ENCODE assay signal across 14 cellular contexts in the genomic region with DNA sequence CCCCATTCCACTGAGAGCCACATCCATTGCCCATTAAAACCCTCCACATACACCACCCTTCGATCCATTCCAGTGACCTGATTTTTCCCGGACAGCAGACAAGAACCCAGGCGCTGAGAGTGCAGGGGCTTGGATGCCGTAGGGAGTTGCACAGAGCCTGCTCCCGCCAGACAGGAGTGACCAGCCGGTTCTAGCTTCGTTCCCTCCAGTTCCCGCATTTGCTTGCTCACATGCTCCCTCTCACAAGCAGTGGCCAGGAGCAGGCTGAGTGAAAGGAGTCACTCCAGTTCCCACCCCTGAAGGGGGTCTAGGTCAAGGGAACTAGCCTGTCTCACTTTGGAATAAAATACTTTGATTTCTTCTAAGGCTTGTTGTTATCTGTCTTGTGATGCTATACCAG.
"Had no signal": no experiment of that assay in that cellular context is flagged by ENCODE, and none has a peak within 500 bp of the region (broad histone marks: within the 10 kb centered on the region; RNA-seq: fewer than 3 reads in every experiment).

No MANE protein-coding gene starts in this region.

- H3K36me3 Mint-ChIP-seq: stimulated activated memory B cell treated with anti-CD40 and anti-IgM and Interleukin-4, amounts not matched to agents 10 μg/mL and 1 μg/mL and 100 μg/mL, for 72 hours had no signal

- DNase-seq: activated gamma-delta T cell; activated T-cell treated with anti-CD3 and anti-CD28 coated beads, Interleukin-2, amount 50 U/mL, for 1 hour; aorta; dermis blood vessel endothelial cell; hippocampal formation; midbrain; posterior cingulate gyrus; retina; SW 1271; tibial artery; uterus had no signal

- H3K36me3 ChIP-seq: tibial artery, uterus had no signal

- H3K27ac ChIP-seq: tibial artery, uterus had no signal

- H3K4me3 Mint-ChIP-seq: stimulated activated memory B cell treated with anti-CD40 and anti-IgM and Interleukin-4, amounts not matched to agents 10 μg/mL and 1 μg/mL and 100 μg/mL, for 72 hours had no signal

- ATAC-seq: left lobe of liver; stimulated activated memory B cell treated with anti-CD40 and anti-IgM and Interleukin-4, amounts not matched to agents 10 μg/mL and 1 μg/mL and 100 μg/mL, for 72 hours had no signal

- H3K4me1 ChIP-seq: uterus had no signal

- H3K27me3 ChIP-seq: tibial artery, uterus had no signal

- H3K9me3 ChIP-seq: uterus had no signal

- H3K9me3 Mint-ChIP-seq: T-helper 2 cell treated with Interferon-gamma antibody and Interleukin-4, amounts not matched to agents 5 μg/mL and 100 μg/mL, for 36 hours had no signal

- H3K27ac Mint-ChIP-seq: stimulated activated memory B cell treated with anti-CD40 and anti-IgM and Interleukin-4, amounts not matched to agents 10 μg/mL and 1 μg/mL and 100 μg/mL, for 72 hours had no signal

- H3K4me3 ChIP-seq: tibial artery, uterus had no signal

- H3K4me1 Mint-ChIP-seq: stimulated activated memory B cell treated with anti-CD40 and anti-IgM and Interleukin-4, amounts not matched to agents 10 μg/mL and 1 μg/mL and 100 μg/mL, for 72 hours had no signal
